8 cellular contexts compared by ENCODE assay signal in the genomic region with DNA sequence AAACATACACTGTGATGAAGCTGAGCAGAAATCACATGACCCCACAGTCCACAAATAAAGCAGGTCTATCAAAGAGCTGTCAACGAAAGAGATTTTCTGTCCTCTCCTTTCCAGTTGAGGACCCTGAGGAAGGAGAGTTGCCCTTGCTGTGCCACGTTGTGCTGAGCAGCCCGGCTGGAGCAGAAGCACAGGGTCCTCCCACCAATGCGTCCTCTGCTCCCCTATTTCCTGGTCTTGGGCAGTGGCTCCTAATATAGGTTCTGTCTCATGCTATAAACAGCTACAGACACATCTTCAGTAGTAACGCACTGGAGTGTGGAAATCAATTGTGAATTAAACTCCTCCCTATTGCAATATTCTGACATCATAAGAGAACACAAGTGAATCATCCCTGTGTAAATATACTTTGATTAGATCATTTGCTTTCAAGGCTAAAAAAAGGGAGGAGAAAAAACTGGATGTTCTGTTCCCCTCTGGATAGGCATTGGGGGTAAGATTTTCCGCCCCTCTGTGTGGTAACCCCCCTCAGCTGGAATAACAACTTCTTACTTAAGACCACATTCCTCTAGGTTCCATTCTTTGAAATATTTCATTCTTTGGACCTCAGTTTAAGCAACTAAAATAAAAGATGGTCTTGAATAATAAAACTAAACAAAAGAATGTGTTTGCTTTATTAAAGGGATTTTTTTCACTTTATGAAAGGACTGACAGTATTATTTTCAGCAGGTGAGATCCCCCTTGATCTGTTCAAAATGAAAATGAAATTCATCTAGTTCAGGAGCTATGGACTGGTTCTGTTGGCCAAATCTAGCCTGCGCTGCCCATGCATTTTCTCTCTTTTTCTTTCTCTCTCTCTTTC. TPM values are rescaled to one million over a fixed set of nuclear protein-coding genes. Genes with fewer than 3 reads are reported as not detected.
DNase-seq lines count a peak whose midpoint lies in the region; ATAC-seq and FAIRE-seq lines count a peak whose summit lies in the region.

No MANE protein-coding gene starts in this region.

- intact Hi-C loops in left colon (cut with DNase I, micrococcal nuclease) = no loop called here

- peak; percentile 27 for FAIRE-seq in urothelium cell line (lab: Jason Lieb, UNC)

- peak; percentile 88 for ATAC-seq in left colon
- ATAC-seq in GM18861 (IDR thresholded peaks at IDR 0.05; ENCODE audit: unreplicated experiment) = no peak

- DNase-seq in NCI-H510A treated with DMSO at 0.1 percent for 48 hours (lab: John Stamatoyannopoulos, UW) (peak; percentile 39), NCI-H510A (lab: John Stamatoyannopoulos, UW) (no peak), astrocyte of the hippocampus (ENCODE audit: low read depth, low spot score) (peak; percentile 62), left colon (no peak), urothelium cell line (ENCODE audit: low spot score) (peak; percentile 62), NCI-H1694 treated with DMSO at 0.1 percent for 48 hours (lab: John Stamatoyannopoulos, UW) (no peak), UCSD-AML1 (lab: John Stamatoyannopoulos, UW; ENCODE audit: unreplicated experiment) (no peak)

RNA-seq across cellular contexts. Expression of gene RHOB, which starts 8.3 kb away (rescaled TPM):
- 100 to 1,000 TPM; 141 to 332 TPM for total RNA-seq in left colon

Comparison
In these comparisons a context has a peak if more than half of its experiments do, and no peak if none do; other contexts are left out.
1. DNase-seq: peak in NCI-H510A treated with DMSO at 0.1 percent for 48 hours (single experiment), astrocyte of the hippocampus (single experiment) and urothelium cell line (single experiment); none in NCI-H510A (single experiment), left colon (0 of 2), NCI-H1694 treated with DMSO at 0.1 percent for 48 hours (single experiment) and UCSD-AML1 (single experiment).